In the genomic region with DNA sequence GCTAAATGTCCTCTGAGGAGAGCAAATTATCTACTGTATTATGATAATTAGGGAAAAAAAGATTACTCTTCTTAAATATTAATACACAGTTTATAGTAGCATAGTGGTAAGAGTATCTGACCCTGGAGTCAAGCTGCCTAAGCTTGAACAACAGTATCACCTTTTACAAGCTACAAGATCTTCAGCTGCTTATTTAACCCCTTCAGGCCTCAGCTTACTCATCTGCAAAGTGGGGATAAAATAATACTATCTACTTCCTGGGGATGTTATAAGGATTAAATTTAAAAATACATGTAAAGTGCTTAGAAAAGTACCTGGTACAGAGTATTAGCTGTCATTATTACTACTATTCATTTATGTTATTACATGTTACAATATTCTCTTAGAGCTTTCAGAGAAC, we compare ENCODE assay signal across 20 cellular contexts. TPM values are rescaled to one million over a fixed set of nuclear protein-coding genes. Genes with fewer than 3 reads are reported as not detected.
DNase-seq lines count a peak whose midpoint lies in the region; ATAC-seq and TF ChIP-seq lines count a peak whose summit lies in the region.
"Had no signal": no experiment of that assay in that cellular context is flagged by ENCODE, and none has a peak within 500 bp of the region (broad histone marks: within the 10 kb centered on the region; RNA-seq: fewer than 3 reads in every experiment).

No MANE protein-coding gene starts in this region.

- H3K4me2 ChIP-seq in mammary epithelial cell (ENCODE audit: insufficient read depth, low read depth, low read length), result no peak overlapping the region
- H3K4me2 ChIP-seq: A549, GM23338 had no signal

- H3K4me1 Mint-ChIP-seq in activated CD4-positive, alpha-beta T cell treated with anti-CD3 and anti-CD28 coated beads for 36 hours, result peaks cover 41% of the 10 kb centered on the region
- peaks cover 28% of the 10 kb centered on the region for H3K4me1 Mint-ChIP-seq in activated CD4-positive, alpha-beta T cell treated with anti-CD3 and anti-CD28 coated beads, Interleukin-2, amount 10 ng/mL, durations not matched to agents 24 days and 14 days
- H3K4me1 Mint-ChIP-seq in MCF 10A (ENCODE audit: insufficient read depth, unreplicated experiment) (peaks cover 22% of the 10 kb centered on the region), osteocyte (ENCODE audit: unreplicated experiment) (peaks cover 37% of the 10 kb centered on the region)

- H3K27ac ChIP-seq in mammary epithelial cell (ENCODE audit: insufficient read depth, low read depth, low read length) (no peak overlapping the region), ACC112 (ENCODE audit: low read depth, low read length) (peak overlapping the region; percentile 95; the same call in 1 of the 2 replicates)
- H3K27ac ChIP-seq: 22Rv1, A549 had no signal

- peak overlapping the region; percentile 82 for H3K27ac Mint-ChIP-seq in activated CD4-positive, alpha-beta T cell treated with anti-CD3 and anti-CD28 coated beads for 36 hours
- H3K27ac Mint-ChIP-seq in activated CD4-positive, alpha-beta T cell treated with anti-CD3 and anti-CD28 coated beads, Interleukin-2, amount 10 ng/mL, durations not matched to agents 24 days and 14 days, result no peak overlapping the region
- peak overlapping the region; percentile 82 for H3K27ac Mint-ChIP-seq in MCF 10A (ENCODE audit: low read depth, unreplicated experiment)
- H3K27ac Mint-ChIP-seq in osteocyte (ENCODE audit: unreplicated experiment), result peak overlapping the region; percentile 95
- H3K27ac Mint-ChIP-seq: GM23338, H9 had no signal

- TF ChIP-seq CTCF in MCF 10A (IDR thresholded peaks at IDR 0.05; ENCODE audit: unreplicated experiment), result no peak
- TF ChIP-seq CTCF in mammary epithelial cell (conservative IDR thresholded peaks at IDR 0.05 in 1 of 2, IDR thresholded peaks at IDR 0.05 in 1 of 2; ENCODE audit: extremely low read depth in 1 of 2, insufficient read depth in 1 of 2, low read depth in 1 of 2, low read length in 2 of 2), result no peak
- TF ChIP-seq CTCF in osteocyte (IDR thresholded peaks at IDR 0.05), result no peak

- H3K4me3 Mint-ChIP-seq in activated CD4-positive, alpha-beta T cell treated with anti-CD3 and anti-CD28 coated beads for 36 hours, result no peak overlapping the region
- no peak overlapping the region for H3K4me3 Mint-ChIP-seq in activated CD4-positive, alpha-beta T cell treated with anti-CD3 and anti-CD28 coated beads, Interleukin-2, amount 10 ng/mL, durations not matched to agents 24 days and 14 days
- H3K4me3 Mint-ChIP-seq in MCF 10A (ENCODE audit: unreplicated experiment), result no peak overlapping the region
- H3K4me3 Mint-ChIP-seq in osteocyte (ENCODE audit: unreplicated experiment), result no peak overlapping the region
- H3K4me3 Mint-ChIP-seq: CD4-positive, alpha-beta memory T cell; GM23338; H9 had no signal

- no peaks in the 10 kb centered on the region for H3K36me3 ChIP-seq in mammary epithelial cell (ENCODE audit: insufficient read depth, low read length)
- no peaks in the 10 kb centered on the region for H3K36me3 ChIP-seq in ACC112 (ENCODE audit: insufficient read depth, low read length)

- POLR2A ChIA-PET in activated CD4-positive, alpha-beta T cell treated with anti-CD3 and anti-CD28 coated beads for 36 hours (lab: Charles Lee), result interaction anchor here (1.2 kb wide), 1 partner anchor 68 kb away, joined by 7 read pairs; the partner anchor contains the start of gene ITPR1
- POLR2A ChIA-PET in MCF 10A (lab: Yijun Ruan, JAX), result no interaction called here

- H3K9me3 Mint-ChIP-seq in activated CD4-positive, alpha-beta T cell treated with anti-CD3 and anti-CD28 coated beads for 36 hours (ENCODE audit: low read depth), result no peaks in the 10 kb centered on the region
- peaks cover 5% of the 10 kb centered on the region for H3K9me3 Mint-ChIP-seq in activated CD4-positive, alpha-beta T cell treated with anti-CD3 and anti-CD28 coated beads, Interleukin-2, amount 10 ng/mL, durations not matched to agents 24 days and 14 days
- H3K9me3 Mint-ChIP-seq in MCF 10A (ENCODE audit: unreplicated experiment) (no peaks in the 10 kb centered on the region), osteocyte (ENCODE audit: unreplicated experiment) (no peaks in the 10 kb centered on the region)
- H3K9me3 Mint-ChIP-seq: CD4-positive, alpha-beta memory T cell; GM23338; H9 had no signal

- H3K27me3 Mint-ChIP-seq in activated CD4-positive, alpha-beta T cell treated with anti-CD3 and anti-CD28 coated beads for 36 hours, result no peaks in the 10 kb centered on the region
- H3K27me3 Mint-ChIP-seq in activated CD4-positive, alpha-beta T cell treated with anti-CD3 and anti-CD28 coated beads, Interleukin-2, amount 10 ng/mL, durations not matched to agents 24 days and 14 days, result no peaks in the 10 kb centered on the region
- H3K27me3 Mint-ChIP-seq in MCF 10A (ENCODE audit: insufficient read depth, unreplicated experiment) (no peaks in the 10 kb centered on the region), osteocyte (ENCODE audit: unreplicated experiment) (no peaks in the 10 kb centered on the region)
- H3K27me3 Mint-ChIP-seq: CD4-positive, alpha-beta memory T cell had no signal

- H4K20me1 ChIP-seq in mammary epithelial cell (ENCODE audit: insufficient read depth, low read length), result no peaks in the 10 kb centered on the region

- H3K27me3 ChIP-seq in mammary epithelial cell (ENCODE audit: insufficient read depth, low read length) (no peaks in the 10 kb centered on the region), ACC112 (ENCODE audit: insufficient read depth, low read length) (no peaks in the 10 kb centered on the region)

- H3K9ac ChIP-seq in mammary epithelial cell (ENCODE audit: insufficient read depth, low read length), result no peak overlapping the region

- DNase-seq in activated CD4-positive, alpha-beta T cell treated with anti-CD3 and anti-CD28 coated beads for 36 hours, result no peak
- no peak for DNase-seq in activated CD4-positive, alpha-beta T cell treated with anti-CD3 and anti-CD28 coated beads, Interleukin-2, amount 10 ng/mL, durations not matched to agents 24 days and 14 days
- no peak for DNase-seq in MCF 10A (ENCODE audit: unreplicated experiment)
- no peak for DNase-seq in mammary epithelial cell
- DNase-seq in osteocyte (ENCODE audit: extremely low spot score, unreplicated experiment), result no peak
- DNase-seq in 8988T, result no peak
- no peak for DNase-seq in NAMALWA (ENCODE audit: low spot score)
- DNase-seq: C1 segment of cervical spinal cord; Calu3; CD4-positive, alpha-beta memory T cell; COR-L47; DMS53; DMS79 treated with DMSO at 0.1 percent for 48 hours; GF-D8; H9 had no signal

- peaks cover 4% of the 10 kb centered on the region for H3K36me3 Mint-ChIP-seq in activated CD4-positive, alpha-beta T cell treated with anti-CD3 and anti-CD28 coated beads for 36 hours (ENCODE audit: low read depth)
- peaks cover 5% of the 10 kb centered on the region for H3K36me3 Mint-ChIP-seq in activated CD4-positive, alpha-beta T cell treated with anti-CD3 and anti-CD28 coated beads, Interleukin-2, amount 10 ng/mL, durations not matched to agents 24 days and 14 days (ENCODE audit: low read depth)
- H3K36me3 Mint-ChIP-seq in MCF 10A (ENCODE audit: insufficient read depth, unreplicated experiment) (no peaks in the 10 kb centered on the region), osteocyte (ENCODE audit: unreplicated experiment) (no peaks in the 10 kb centered on the region)
- H3K36me3 Mint-ChIP-seq: CD4-positive, alpha-beta memory T cell had no signal

- dilution Hi-C loops in mammary epithelial cell (cut with HindIII; ENCODE audit: low sequenced_read_pairs), result no loop called here

- in situ Hi-C loops in mammary epithelial cell (cut with MboI; ENCODE audit: low sequenced_read_pairs in 2 of 2), result no loop called here

- intact Hi-C loops in activated CD4-positive, alpha-beta T cell treated with anti-CD3 and anti-CD28 coated beads for 36 hours (cut with DNase I, micrococcal nuclease), result loop anchor here (5.0 to 10.0 kb wide), 2 partner anchors 42 to 770 kb away; partner anchors contain the start of gene SUMF1 (in 1 of the 2)
- intact Hi-C loops in activated CD4-positive, alpha-beta T cell treated with anti-CD3 and anti-CD28 coated beads, Interleukin-2, amount 10 ng/mL, durations not matched to agents 24 days and 14 days (cut with micrococcal nuclease), result no loop called here
- intact Hi-C loops in MCF 10A (cut with micrococcal nuclease), result loop anchor here (5.0 kb wide), 1 partner anchor 157 kb away; no protein-coding TSS in a partner anchor
- intact Hi-C loops in mammary epithelial cell (cut with micrococcal nuclease), result no loop called here

- peaks cover 2% of the 10 kb centered on the region for H3K79me2 ChIP-seq in mammary epithelial cell (ENCODE audit: insufficient read depth, low read length)
- no peaks in the 10 kb centered on the region for H3K79me2 ChIP-seq in ACC112 (ENCODE audit: control insufficient read depth, insufficient read depth, low read length, unreplicated experiment)

- CTCF ChIA-PET in activated CD4-positive, alpha-beta T cell treated with anti-CD3 and anti-CD28 coated beads for 36 hours (lab: Charles Lee), result interaction anchor here (1.4 kb wide), 1 partner anchor 74 kb away, joined by 3 read pairs; no protein-coding TSS in a partner anchor
- CTCF ChIA-PET in MCF 10A (lab: Yijun Ruan, JAX), result no interaction called here
- CTCF ChIA-PET in mammary epithelial cell (lab: Charles Lee; ENCODE audit: low non-redundant PET), result no interaction called here

- H3K4me1 ChIP-seq in mammary epithelial cell (ENCODE audit: insufficient read depth, low read length) (peaks cover 29% of the 10 kb centered on the region), ACC112 (ENCODE audit: control insufficient read depth, insufficient read depth, low read length, unreplicated experiment) (peaks cover 40% of the 10 kb centered on the region)

- no peaks in the 10 kb centered on the region for H3K9me3 ChIP-seq in mammary epithelial cell (replicated peaks; ENCODE audit: insufficient read depth, low read length)
- H3K9me3 ChIP-seq: A549 had no signal

- H3K4me3 ChIP-seq in mammary epithelial cell (replicated peaks in 1 of 3; ENCODE audit: insufficient read depth in 1 of 3, low read depth in 2 of 3, low read length in 3 of 3) (no peak overlapping the region), ACC112 (ENCODE audit: low read depth, low read length) (no peak overlapping the region)
- H3K4me3 ChIP-seq: A549, GM23338 had no signal

- H2AFZ ChIP-seq in mammary epithelial cell (ENCODE audit: low read depth, low read length), result no peak overlapping the region
- H2AFZ ChIP-seq in ACC112 (ENCODE audit: low read length, unreplicated experiment), result no peak overlapping the region
- H2AFZ ChIP-seq: GM23338 had no signal

- BruUV-seq in MCF 10A (replicated peaks; lab: Mats Ljungman, UMichigan), result no TSS peak
- BruUV-seq in mammary epithelial cell (replicated peaks; lab: Mats Ljungman, UMichigan), result no TSS peak

- ATAC-seq in activated CD4-positive, alpha-beta T cell treated with anti-CD3 and anti-CD28 coated beads for 36 hours, result no peak
- ATAC-seq: A549, GM23338, HCT116 had no signal

RNA-seq across cellular contexts. Expression of gene SUMF1, which starts 42.0 kb away (rescaled TPM):
- total RNA-seq in activated CD4-positive, alpha-beta T cell treated with anti-CD3 and anti-CD28 coated beads for 36 hours, result 1 to 10 TPM; 3.5 to 4.9 TPM
- 6.7 and 7.4 TPM in 2 replicates for total RNA-seq in activated CD4-positive, alpha-beta T cell treated with anti-CD3 and anti-CD28 coated beads, Interleukin-2, amount 10 ng/mL, durations not matched to agents 24 days and 14 days
- total RNA-seq in MCF 10A (2022), result 11.8 and 18.9 TPM in 2 replicates
- 10 to 100 TPM; 31.4 to 87.7 TPM for total RNA-seq in mammary epithelial cell
- 37.6 TPM for polyA plus RNA-seq in mammary epithelial cell
- 22.4 TPM for polyA minus RNA-seq in mammary epithelial cell
- 44.1 and 46.6 TPM in 2 replicates for total RNA-seq in osteocyte

Comparison
In these comparisons a context has a peak if more than half of its experiments do, and no peak if none do; other contexts are left out.
1. intact Hi-C loops: an anchor here in activated CD4-positive, alpha-beta T cell treated with anti-CD3 and anti-CD28 coated beads for 36 hours (5.0 to 10.0 kb wide) and MCF 10A (5.0 kb wide); none called in activated CD4-positive, alpha-beta T cell treated with anti-CD3 and anti-CD28 coated beads, Interleukin-2, amount 10 ng/mL, durations not matched to agents 24 days and 14 days and mammary epithelial cell.